Comparison of ENCODE assay signal across 2 cellular contexts in genomic region chr11:2169626-2170570, GRCh38.
TF ChIP-seq lines count a peak whose summit lies in the region.

No MANE protein-coding gene starts in this region.

TF ChIP-seq in HCT116, 20 proteins besides CTCF, POLR2A, EP300 and RAD21:
- TF ChIP-seq EZH2 (IDR thresholded peaks at IDR 0.05) (no peak), YY1 (IDR thresholded peaks at IDR 0.05; ENCODE audit: extremely low read depth, insufficient replicate concordance, low read depth, low read length) (no peak), EZH2phosphoT487 (IDR thresholded peaks at IDR 0.05; ENCODE audit: borderline replicate concordance) (no peak), CEBPB (IDR thresholded peaks at IDR 0.05; ENCODE audit: low read depth) (no peak), ZFX (IDR thresholded peaks at IDR 0.05) (no peak), TCF7L2 (IDR thresholded peaks at IDR 0.05; ENCODE audit: borderline replicate concordance, extremely low read depth, insufficient read depth, insufficient read length) (no peak), FOSL1 (IDR thresholded peaks at IDR 0.05; ENCODE audit: low read depth) (no peak), SRF (IDR thresholded peaks at IDR 0.05; ENCODE audit: low read depth) (no peak), SP1 (IDR thresholded peaks at IDR 0.05; ENCODE audit: low read depth) (no peak)
- TF ChIP-seq, protein P1, sequence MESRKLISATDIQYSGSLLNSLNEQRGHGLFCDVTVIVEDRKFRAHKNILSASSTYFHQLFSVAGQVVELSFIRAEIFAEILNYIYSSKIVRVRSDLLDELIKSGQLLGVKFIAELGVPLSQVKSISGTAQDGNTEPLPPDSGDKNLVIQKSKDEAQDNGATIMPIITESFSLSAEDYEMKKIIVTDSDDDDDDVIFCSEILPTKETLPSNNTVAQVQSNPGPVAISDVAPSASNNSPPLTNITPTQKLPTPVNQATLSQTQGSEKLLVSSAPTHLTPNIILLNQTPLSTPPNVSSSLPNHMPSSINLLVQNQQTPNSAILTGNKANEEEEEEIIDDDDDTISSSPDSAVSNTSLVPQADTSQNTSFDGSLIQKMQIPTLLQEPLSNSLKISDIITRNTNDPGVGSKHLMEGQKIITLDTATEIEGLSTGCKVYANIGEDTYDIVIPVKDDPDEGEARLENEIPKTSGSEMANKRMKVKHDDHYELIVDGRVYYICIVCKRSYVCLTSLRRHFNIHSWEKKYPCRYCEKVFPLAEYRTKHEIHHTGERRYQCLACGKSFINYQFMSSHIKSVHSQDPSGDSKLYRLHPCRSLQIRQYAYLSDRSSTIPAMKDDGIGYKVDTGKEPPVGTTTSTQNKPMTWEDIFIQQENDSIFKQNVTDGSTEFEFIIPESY (IDR thresholded peaks at IDR 0.05; ENCODE audit: extremely low read depth, insufficient replicate concordance, low read length): no peak
TF ChIP-seq in HCT116: peak in this region for 0.

TF ChIP-seq in K562, 482 proteins besides CTCF, POLR2A, EP300 and RAD21:
- peak; percentile 22; the same call in 1 of the 2 replicates for TF ChIP-seq PKNOX1 (IDR thresholded peaks at IDR 0.05)
- TF ChIP-seq KDM2B (CRISPR knock-in tag; IDR thresholded peaks at IDR 0.05): no peak
- TF ChIP-seq ZKSCAN1 (IDR thresholded peaks at IDR 0.05; ENCODE audit: low read depth, low read length): peak; percentile 42; the same call in 1 of the 2 replicates
TF ChIP-seq in K562: peak in this region for 2.
